Comparison of ENCODE assay signal across 1 cellular context in genomic region chr9:134376386-134377142, GRCh38.
TF ChIP-seq lines count a peak whose summit lies in the region.

No MANE protein-coding gene starts in this region.

TF ChIP-seq in HepG2, 621 proteins besides CTCF, POLR2A, EP300 and RAD21 (continued from another document and continues in another):
- TF ChIP-seq THAP7 (CRISPR knock-in tag; IDR thresholded peaks at IDR 0.05) (no peak), NFE2L2 (IDR thresholded peaks at IDR 0.05; ENCODE audit: low read length) (no peak), ZNF235 (CRISPR knock-in tag; IDR thresholded peaks at IDR 0.05; ENCODE audit: borderline replicate concordance) (no peak), ZNF256 (CRISPR knock-in tag; conservative IDR thresholded peaks at IDR 0.05) (no peak), ZSCAN20 (CRISPR knock-in tag; IDR thresholded peaks at IDR 0.05; ENCODE audit: borderline replicate concordance) (no peak), ZNF841 (CRISPR knock-in tag; IDR thresholded peaks at IDR 0.05; ENCODE audit: borderline replicate concordance) (no peak), ZNF646 (CRISPR knock-in tag; IDR thresholded peaks at IDR 0.05) (no peak), CHD4 (IDR thresholded peaks at IDR 0.05; ENCODE audit: borderline replicate concordance, low read length) (no peak), ZBTB3 (CRISPR knock-in tag; IDR thresholded peaks at IDR 0.05; ENCODE audit: borderline replicate concordance, low read depth) (no peak), ZBTB49 (CRISPR knock-in tag; IDR thresholded peaks at IDR 0.05; ENCODE audit: borderline replicate concordance) (no peak), ZNF597 (CRISPR knock-in tag; IDR thresholded peaks at IDR 0.05) (no peak), CREBL2 (CRISPR knock-in tag; IDR thresholded peaks at IDR 0.05; ENCODE audit: borderline replicate concordance) (no peak), ATF7-NPFF (CRISPR knock-in tag; IDR thresholded peaks at IDR 0.05; ENCODE audit: low read depth) (no peak), RELA (CRISPR knock-in tag; IDR thresholded peaks at IDR 0.05) (no peak), ZC3H4 (CRISPR knock-in tag; IDR thresholded peaks at IDR 0.05; ENCODE audit: borderline replicate concordance) (no peak), TRIM24 (CRISPR knock-in tag; IDR thresholded peaks at IDR 0.05) (no peak), IRX3 (CRISPR knock-in tag; IDR thresholded peaks at IDR 0.05; ENCODE audit: borderline replicate concordance, low read depth) (no peak), RFXANK (CRISPR knock-in tag; IDR thresholded peaks at IDR 0.05) (no peak), ZNF18 (CRISPR knock-in tag; IDR thresholded peaks at IDR 0.05; ENCODE audit: insufficient replicate concordance) (no peak), HDAC1 (CRISPR knock-in tag; IDR thresholded peaks at IDR 0.05) (peak; percentile 54; the same call in 1 of the 2 replicates), ZNF382 (CRISPR knock-in tag; IDR thresholded peaks at IDR 0.05; ENCODE audit: borderline replicate concordance) (no peak), ZNF121 (CRISPR knock-in tag; IDR thresholded peaks at IDR 0.05) (no peak), ZNF20 (CRISPR knock-in tag; IDR thresholded peaks at IDR 0.05) (no peak), ZBTB8A (CRISPR knock-in tag; IDR thresholded peaks at IDR 0.05; ENCODE audit: borderline replicate concordance, low read depth) (no peak), PHF5A (CRISPR knock-in tag; IDR thresholded peaks at IDR 0.05; ENCODE audit: low read depth, unreplicated experiment) (no peak), ARID4A (CRISPR knock-in tag; IDR thresholded peaks at IDR 0.05; ENCODE audit: borderline replicate concordance) (peak; percentile 77), TEAD3 (CRISPR knock-in tag; optimal IDR thresholded peaks at IDR 0.05; ENCODE audit: borderline replicate concordance) (peak; percentile 47), ZC3H13 (CRISPR knock-in tag; IDR thresholded peaks at IDR 0.05) (no peak), MXD3 (CRISPR knock-in tag; IDR thresholded peaks at IDR 0.05) (no peak), NONO (IDR thresholded peaks at IDR 0.05) (no peak), NONO (CRISPR knock-in tag; conservative IDR thresholded peaks at IDR 0.05) (0 out of 2 replicates have a peak, but pooled peaks have one; percentile 32), SIX1 (CRISPR knock-in tag; IDR thresholded peaks at IDR 0.05; ENCODE audit: borderline replicate concordance) (no peak), THAP9 (CRISPR knock-in tag; IDR thresholded peaks at IDR 0.05; ENCODE audit: borderline replicate concordance) (no peak), ZNF772 (CRISPR knock-in tag; IDR thresholded peaks at IDR 0.05) (no peak), BATF2 (CRISPR knock-in tag; IDR thresholded peaks at IDR 0.05) (no peak), FOSL1 (CRISPR knock-in tag; IDR thresholded peaks at IDR 0.05; ENCODE audit: borderline replicate concordance) (no peak), ZNF446 (CRISPR knock-in tag; IDR thresholded peaks at IDR 0.05) (no peak), SAP130 (CRISPR knock-in tag; IDR thresholded peaks at IDR 0.05; ENCODE audit: low read depth) (peak; percentile 71)
